Comparison of ENCODE assay signal across 24 cellular contexts in genomic region chr11:22617868-22618267, GRCh38. TPM values are rescaled to one million over a fixed set of nuclear protein-coding genes. Genes with fewer than 3 reads are reported as not detected.
DNase-seq lines count a peak whose midpoint lies in the region; ATAC-seq, FAIRE-seq and TF ChIP-seq lines count a peak whose summit lies in the region.
"Had no signal": no experiment of that assay in that cellular context is flagged by ENCODE, and none has a peak within 500 bp of the region (broad histone marks: within the 10 kb centered on the region; RNA-seq: fewer than 3 reads in every experiment).

No MANE protein-coding gene starts in this region.

- H3K4me3 ChIP-seq in HepG2 (replicated peaks in 1 of 3; ENCODE audit: insufficient read depth in 1 of 3, low read depth in 2 of 3, low read length in 3 of 3), result no peak overlapping the region
- H3K4me3 ChIP-seq in right lobe of liver, result no peak overlapping the region
- no peak overlapping the region for H3K4me3 ChIP-seq in endodermal cell (ENCODE audit: low read length)
- no peak overlapping the region for H3K4me3 ChIP-seq in mesendoderm (ENCODE audit: low read length)
- H3K4me3 ChIP-seq: A549; BLaER1 treated with 17β-estradiol and CSF1 and Interleukin-3, amounts not matched to agents 10 nM and 100 nM had no signal

- ATAC-seq in HepG2 (peak; percentile 41), right lobe of liver (no peak), HG03460 (IDR thresholded peaks at IDR 0.05; ENCODE audit: unreplicated experiment) (no peak), GM21381 (IDR thresholded peaks at IDR 0.05; ENCODE audit: unreplicated experiment) (no peak)
- ATAC-seq: A549; CD8-positive, alpha-beta T cell had no signal

- POLR2A ChIA-PET in HepG2 (lab: Yijun Ruan, JAX), result no interaction called here

- peaks cover 2% of the 10 kb centered on the region for H3K36me3 Mint-ChIP-seq in endodermal cell (ENCODE audit: low read depth)

- CTCF ChIA-PET in HepG2 (lab: Yijun Ruan, JAX; ENCODE audit: low intra/inter-chr PET ratio, low total read pairs), result no interaction called here

- TF ChIP-seq POLR2A in HepG2 (IDR thresholded peaks at IDR 0.05; ENCODE audit: insufficient read depth in 1 of 2, low read depth in 2 of 2, low read length in 2 of 2) (no peak), right lobe of liver (IDR thresholded peaks at IDR 0.05) (no peak)

- TF ChIP-seq EP300 in HepG2 (IDR thresholded peaks at IDR 0.05; ENCODE audit: low read depth in 2 of 2, low read length in 2 of 2) (no peak), HepG2 (CRISPR knock-in tag; IDR thresholded peaks at IDR 0.05; ENCODE audit: borderline replicate concordance) (no peak)

- no peak overlapping the region for H3K23ac ChIP-seq in mesendoderm (ENCODE audit: low read length)

- TF ChIP-seq RAD21 in HepG2 (CRISPR knock-in tag; IDR thresholded peaks at IDR 0.05), result no peak

- no peaks in the 10 kb centered on the region for H3K9me3 Mint-ChIP-seq in endodermal cell

- no peak overlapping the region for H3K27ac Mint-ChIP-seq in endodermal cell
- H3K27ac Mint-ChIP-seq: B cell; CD4-positive, alpha-beta T cell; CD8-positive, alpha-beta T cell had no signal

- no TSS peak for BruUV-seq in HepG2 (replicated peaks; lab: Mats Ljungman, UMichigan)

- H4K20me1 ChIP-seq in HepG2 (ENCODE audit: insufficient read depth, low read length), result no peaks in the 10 kb centered on the region
- H4K20me1 ChIP-seq: BLaER1 treated with 17β-estradiol and CSF1 and Interleukin-3, amounts not matched to agents 10 nM and 100 nM had no signal

- no peak overlapping the region for H3K4ac ChIP-seq in mesendoderm (ENCODE audit: low read depth, low read length)

- H3K56ac ChIP-seq in mesendoderm (ENCODE audit: low read length), result no peak overlapping the region

- H4K5ac ChIP-seq in mesendoderm (ENCODE audit: low read length), result no peak overlapping the region

- no peaks in the 10 kb centered on the region for H3K36me3 ChIP-seq in HepG2 (replicated peaks in 1 of 2; ENCODE audit: control insufficient read depth in 1 of 2, insufficient read depth in 2 of 2, low read length in 2 of 2)
- H3K36me3 ChIP-seq in right lobe of liver, result no peaks in the 10 kb centered on the region
- H3K36me3 ChIP-seq in endodermal cell (ENCODE audit: control insufficient read depth, insufficient read depth, low read length), result no peaks in the 10 kb centered on the region
- H3K36me3 ChIP-seq in mesendoderm (ENCODE audit: control insufficient read depth, insufficient read depth, low read length), result no peaks in the 10 kb centered on the region

- no peaks in the 10 kb centered on the region for H3K27me3 Mint-ChIP-seq in endodermal cell (ENCODE audit: insufficient read depth)
- H3K27me3 Mint-ChIP-seq: CD4-positive, alpha-beta T cell had no signal

- no peak overlapping the region for H2AK5ac ChIP-seq in mesendoderm (ENCODE audit: low read length)

- no peak overlapping the region for H2BK120ac ChIP-seq in mesendoderm (ENCODE audit: low read depth, low read length)

- H2BK15ac ChIP-seq in mesendoderm (replicated peaks; ENCODE audit: low read depth), result no peak overlapping the region

- H3K27ac ChIP-seq in HepG2 (ENCODE audit: extremely low read length, insufficient read depth, low read length), result no peak overlapping the region
- no peak overlapping the region for H3K27ac ChIP-seq in right lobe of liver
- H3K27ac ChIP-seq in endodermal cell (ENCODE audit: low read depth, low read length), result no peak overlapping the region
- no peak overlapping the region for H3K27ac ChIP-seq in mesendoderm (ENCODE audit: low read depth, low read length)
- H3K27ac ChIP-seq: 22Rv1; A549; BLaER1 treated with 17β-estradiol and CSF1 and Interleukin-3, amounts not matched to agents 10 nM and 100 nM; C4-2B had no signal

- no peak overlapping the region for H4K8ac ChIP-seq in mesendoderm (ENCODE audit: low read depth, low read length)

- H3K4me2 ChIP-seq in HepG2 (ENCODE audit: low read depth, low read length), result no peak overlapping the region
- H3K4me2 ChIP-seq in mesendoderm (ENCODE audit: low read length), result no peak overlapping the region
- H3K4me2 ChIP-seq: A549; BLaER1 treated with 17β-estradiol and CSF1 and Interleukin-3, amounts not matched to agents 10 nM and 100 nM had no signal

- intact Hi-C loops in HepG2 (cut with micrococcal nuclease; ENCODE audit: unreplicated experiment), result no loop called here
- intact Hi-C loops in right lobe of liver (cut with DNase I), result no loop called here

- no peak for DNase-seq in HepG2 (ENCODE audit: low spot score)
- no peak for DNase-seq in right lobe of liver
- peak; percentile 51 for DNase-seq in NCI-H69 (lab: John Stamatoyannopoulos, UW)
- peak; percentile 56 for DNase-seq in endodermal cell
- peak; percentile 27 for DNase-seq in mesendoderm
- no peak for DNase-seq in activated CD4-positive, CD25-positive, alpha-beta regulatory T cell treated with anti-CD3 and anti-CD28 coated beads, Interleukin-2, amount 50 U/mL, for 72 hours
- DNase-seq: AML-193; Caco-2; Calu3; CD4-positive, alpha-beta T cell; CD8-positive, alpha-beta T cell; DMS79 treated with DMSO at 0.1 percent for 48 hours; GF-D8 had no signal

- H2AFZ ChIP-seq in HepG2 (ENCODE audit: low read length), result no peak overlapping the region

- H3K18ac ChIP-seq in mesendoderm (ENCODE audit: low read length), result no peak overlapping the region

- TF ChIP-seq CTCF in HepG2 (CRISPR knock-in tag; IDR thresholded peaks at IDR 0.05), result no peak
- TF ChIP-seq CTCF in right lobe of liver (IDR thresholded peaks at IDR 0.05), result no peak
- TF ChIP-seq CTCF in endodermal cell (conservative IDR thresholded peaks at IDR 0.05), result peak; percentile 32

- H3K79me1 ChIP-seq in mesendoderm (ENCODE audit: low read length), result no peaks in the 10 kb centered on the region

- H3K4me1 ChIP-seq in HepG2 (ENCODE audit: insufficient read depth, low read length) (peaks cover 8% of the 10 kb centered on the region; the same call in 1 of the 2 replicates), right lobe of liver (no peaks in the 10 kb centered on the region), endodermal cell (ENCODE audit: control insufficient read depth, insufficient read depth, low read length) (no peaks in the 10 kb centered on the region), mesendoderm (ENCODE audit: control insufficient read depth, low read depth, low read length) (no peaks in the 10 kb centered on the region)
- H3K4me1 ChIP-seq: A549, Caco-2 had no signal

- in situ Hi-C loops in HepG2 (cut with HindIII; ENCODE audit: extremely low pct_ligation_motif_present, low pct_unique_long_range_greater_than_20kb), result no loop called here

- H3K4me3 Mint-ChIP-seq in endodermal cell, result no peak overlapping the region
- H3K4me3 Mint-ChIP-seq: B cell; CD4-positive, alpha-beta T cell; CD8-positive, alpha-beta T cell had no signal

- H3K9me3 ChIP-seq in HepG2 (ENCODE audit: low read length) (no peaks in the 10 kb centered on the region), right lobe of liver (no peaks in the 10 kb centered on the region), endodermal cell (ENCODE audit: control insufficient read depth, low read length) (no peaks in the 10 kb centered on the region)

- H3K79me2 ChIP-seq in HepG2 (ENCODE audit: insufficient read depth, low read length) (peaks cover 2% of the 10 kb centered on the region), mesendoderm (ENCODE audit: control insufficient read depth, insufficient read depth, low read length) (no peaks in the 10 kb centered on the region)

- H3K9ac ChIP-seq in HepG2 (ENCODE audit: insufficient read depth, low read depth, low read length), result no peak overlapping the region
- H3K9ac ChIP-seq in endodermal cell (ENCODE audit: extremely low read depth, low read length, poor library complexity, severe bottlenecking), result no peak overlapping the region
- no peak overlapping the region for H3K9ac ChIP-seq in mesendoderm (ENCODE audit: low read length)
- H3K9ac ChIP-seq: BLaER1 treated with 17β-estradiol and CSF1 and Interleukin-3, amounts not matched to agents 10 nM and 100 nM had no signal

- H3K4me1 Mint-ChIP-seq in endodermal cell, result peaks cover 4% of the 10 kb centered on the region

- H3K27me3 ChIP-seq in HepG2 (ENCODE audit: control insufficient read depth in 1 of 2, insufficient read depth in 2 of 2, low read length in 2 of 2) (no peaks in the 10 kb centered on the region), right lobe of liver (no peaks in the 10 kb centered on the region), endodermal cell (ENCODE audit: control insufficient read depth, insufficient read depth, low read length, poor library complexity, severe bottlenecking) (no peaks in the 10 kb centered on the region), mesendoderm (ENCODE audit: insufficient read depth, low read length, poor library complexity) (no peaks in the 10 kb centered on the region)
- H3K27me3 ChIP-seq: BLaER1 treated with 17β-estradiol and CSF1 and Interleukin-3, amounts not matched to agents 10 nM and 100 nM had no signal

- no peak for FAIRE-seq in HepG2 (lab: Jason Lieb, UNC)
- FAIRE-seq: A549, D721Med, G401.6, GM12891, GM19239 had no signal

- 36% methylated on average over 3 of the region's 5 CpGs for WGBS in HepG2 (ENCODE audit: low lambda C conversion rate)
- no CpG with 5 or more reads among the region's 5 CpGs for WGBS in right lobe of liver (ENCODE audit: insufficient coverage, low coverage, low lambda C conversion rate, missing lambda C conversion rate)
- 91 to 97% methylated on average over 5 of the region's 5 CpGs for WGBS in endodermal cell (ENCODE audit: insufficient coverage in 1 of 2, insufficient read length in 1 of 2), 2 experiments
- WGBS in mesendoderm (ENCODE audit: extremely low coverage, insufficient coverage, low lambda C conversion rate), result no CpG with 5 or more reads among the region's 5 CpGs

- no peak overlapping the region for H2BK5ac ChIP-seq in mesendoderm (ENCODE audit: low read length)

RNA-seq across cellular contexts. Expression of gene FANCF, which starts 7.8 kb away (rescaled TPM):
- 9.7 and 12.3 TPM in 2 replicates for total RNA-seq in HepG2 (2016; rRNA removed; fragmentation: Illumina TruSeq; extraction: Trizol)
- 4.3 and 4.5 TPM in 2 replicates for total RNA-seq in HepG2 (2016; cell fraction: cytosol; rRNA removed; fragmentation: Illumina TruSeq; extraction: Trizol; ENCODE audit: low read depth)
- total RNA-seq in HepG2 (2016; cell fraction: insoluble cytoplasmic fraction; rRNA removed; fragmentation: Illumina TruSeq; extraction: Trizol), result 10.9 and 12.4 TPM in 2 replicates
- 9.9 and 12.1 TPM in 2 replicates for total RNA-seq in HepG2 (2016; cell fraction: membrane; rRNA removed; fragmentation: Illumina TruSeq; extraction: Trizol)
- total RNA-seq in HepG2 (2016; cell fraction: nucleus; rRNA removed; fragmentation: Illumina TruSeq; extraction: Trizol), result 6.9 and 7.8 TPM in 2 replicates
- polyA plus RNA-seq in HepG2 (2011; rRNA removed), result 2.5 TPM in 2 replicates
- polyA plus RNA-seq in HepG2 (2011; cell fraction: cytosol; rRNA removed), result 2.2 and 2.5 TPM in 2 replicates
- polyA plus RNA-seq in HepG2 (2011; cell fraction: nucleus; rRNA removed), result 1.3 and 1.4 TPM in 2 replicates
- polyA plus RNA-seq in HepG2 (2012), result 3.9 and 4.9 TPM in 2 replicates
- 2.0 and 2.3 TPM in 2 replicates for polyA plus RNA-seq in HepG2 (2016; cell fraction: cytosol; fragmentation: Illumina TruSeq; extraction: Trizol; ENCODE audit: low read depth)
- polyA plus RNA-seq in HepG2 (2016; cell fraction: insoluble cytoplasmic fraction; fragmentation: Illumina TruSeq; extraction: Trizol; ENCODE audit: low read depth), result 12.6 and 13.6 TPM in 2 replicates
- polyA plus RNA-seq in HepG2 (2016; cell fraction: membrane; fragmentation: Illumina TruSeq; extraction: Trizol; ENCODE audit: low read depth), result 6.0 and 6.5 TPM in 2 replicates
- 6.7 and 7.7 TPM in 2 replicates for polyA plus RNA-seq in HepG2 (2016; cell fraction: nucleus; fragmentation: Illumina TruSeq; extraction: Trizol; ENCODE audit: insufficient read depth, low read depth)
- polyA minus RNA-seq in HepG2 (2011; rRNA and poly(A)+ RNA removed; ENCODE audit: low replicate concordance), result 1.2 and 5.0 TPM in 2 replicates
- 4.2 and 4.5 TPM in 2 replicates for polyA minus RNA-seq in HepG2 (2011; cell fraction: cytosol; rRNA and poly(A)+ RNA removed)
- polyA minus RNA-seq in HepG2 (2011; cell fraction: nucleus; rRNA and poly(A)+ RNA removed), result 3.6 and 4.9 TPM in 2 replicates
- total RNA-seq in right lobe of liver, result 1 to 10 TPM; 4.1 to 5.1 (median 4.6) TPM
- 10 to 100 TPM; 19.7 to 28.7 TPM for total RNA-seq in endodermal cell
- polyA plus RNA-seq in endodermal cell (2013, experiment 1 of 2), result 19.7 TPM
- 17.6 TPM for polyA plus RNA-seq in endodermal cell (2013, experiment 2 of 2)
- 17.5 TPM for polyA plus RNA-seq in mesendoderm (2013, experiment 1 of 2)
- 17.6 TPM for polyA plus RNA-seq in mesendoderm (2013, experiment 2 of 2)

RNA-seq across cellular contexts. Expression of gene GAS2, which starts 48.5 kb away (rescaled TPM):
- total RNA-seq in HepG2 (2016; rRNA removed; fragmentation: Illumina TruSeq; extraction: Trizol) (85.1 and 102 TPM in 2 replicates), right lobe of liver (10 to 100 TPM; 16.1 to 35.6 (median 27.8) TPM), endodermal cell (1 to 10 TPM; 3.0 to 4.1 TPM)
- total RNA-seq in HepG2 (2016; cell fraction: cytosol; rRNA removed; fragmentation: Illumina TruSeq; extraction: Trizol; ENCODE audit: low read depth), result 56.4 and 59.7 TPM in 2 replicates
- total RNA-seq in HepG2 (2016; cell fraction: insoluble cytoplasmic fraction; rRNA removed; fragmentation: Illumina TruSeq; extraction: Trizol), result 89.1 and 94.1 TPM in 2 replicates
- 63.5 and 68.2 TPM in 2 replicates for total RNA-seq in HepG2 (2016; cell fraction: membrane; rRNA removed; fragmentation: Illumina TruSeq; extraction: Trizol)
- total RNA-seq in HepG2 (2016; cell fraction: nucleus; rRNA removed; fragmentation: Illumina TruSeq; extraction: Trizol), result 120 and 129 TPM in 2 replicates
- 19.4 and 26.0 TPM in 2 replicates for polyA plus RNA-seq in HepG2 (2011; rRNA removed)
- 18.1 and 20.6 TPM in 2 replicates for polyA plus RNA-seq in HepG2 (2011; cell fraction: cytosol; rRNA removed)
- 13.0 and 14.3 TPM in 2 replicates for polyA plus RNA-seq in HepG2 (2011; cell fraction: nucleus; rRNA removed)
- polyA plus RNA-seq in HepG2 (2012), result 38.8 and 53.9 TPM in 2 replicates
- polyA plus RNA-seq in HepG2 (2016; cell fraction: cytosol; fragmentation: Illumina TruSeq; extraction: Trizol; ENCODE audit: low read depth), result 11.4 and 13.6 TPM in 2 replicates
- 65.0 and 72.9 TPM in 2 replicates for polyA plus RNA-seq in HepG2 (2016; cell fraction: insoluble cytoplasmic fraction; fragmentation: Illumina TruSeq; extraction: Trizol; ENCODE audit: low read depth)
- polyA plus RNA-seq in HepG2 (2016; cell fraction: membrane; fragmentation: Illumina TruSeq; extraction: Trizol; ENCODE audit: low read depth), result 28.0 and 30.7 TPM in 2 replicates
- polyA plus RNA-seq in HepG2 (2016; cell fraction: nucleus; fragmentation: Illumina TruSeq; extraction: Trizol; ENCODE audit: insufficient read depth, low read depth), result 39.7 and 40.5 TPM in 2 replicates
- 1.3 and 16.5 TPM in 2 replicates for polyA minus RNA-seq in HepG2 (2011; rRNA and poly(A)+ RNA removed; ENCODE audit: low replicate concordance)
- 24.8 and 26.2 TPM in 2 replicates for polyA minus RNA-seq in HepG2 (2011; cell fraction: cytosol; rRNA and poly(A)+ RNA removed)
- polyA minus RNA-seq in HepG2 (2011; cell fraction: nucleus; rRNA and poly(A)+ RNA removed), result 155 and 161 TPM in 2 replicates
- polyA plus RNA-seq in endodermal cell (2013, experiment 1 of 2), result 5.6 TPM
- polyA plus RNA-seq in endodermal cell (2013, experiment 2 of 2), result 4.8 TPM
- polyA plus RNA-seq in mesendoderm (2013, experiment 1 of 2), result 2.1 TPM
- 2.3 TPM for polyA plus RNA-seq in mesendoderm (2013, experiment 2 of 2)

Comparison
In these comparisons a context has a peak if more than half of its experiments do, and no peak if none do; other contexts are left out.
1. DNase-seq: peak in NCI-H69 (single experiment), endodermal cell (single experiment) and mesendoderm (single experiment); none in HepG2 (single experiment), right lobe of liver (0 of 3) and activated CD4-positive, CD25-positive, alpha-beta regulatory T cell treated with anti-CD3 and anti-CD28 coated beads, Interleukin-2, amount 50 U/mL, for 72 hours (single experiment).